1 cellular context compared by ENCODE assay signal in the genomic region with DNA sequence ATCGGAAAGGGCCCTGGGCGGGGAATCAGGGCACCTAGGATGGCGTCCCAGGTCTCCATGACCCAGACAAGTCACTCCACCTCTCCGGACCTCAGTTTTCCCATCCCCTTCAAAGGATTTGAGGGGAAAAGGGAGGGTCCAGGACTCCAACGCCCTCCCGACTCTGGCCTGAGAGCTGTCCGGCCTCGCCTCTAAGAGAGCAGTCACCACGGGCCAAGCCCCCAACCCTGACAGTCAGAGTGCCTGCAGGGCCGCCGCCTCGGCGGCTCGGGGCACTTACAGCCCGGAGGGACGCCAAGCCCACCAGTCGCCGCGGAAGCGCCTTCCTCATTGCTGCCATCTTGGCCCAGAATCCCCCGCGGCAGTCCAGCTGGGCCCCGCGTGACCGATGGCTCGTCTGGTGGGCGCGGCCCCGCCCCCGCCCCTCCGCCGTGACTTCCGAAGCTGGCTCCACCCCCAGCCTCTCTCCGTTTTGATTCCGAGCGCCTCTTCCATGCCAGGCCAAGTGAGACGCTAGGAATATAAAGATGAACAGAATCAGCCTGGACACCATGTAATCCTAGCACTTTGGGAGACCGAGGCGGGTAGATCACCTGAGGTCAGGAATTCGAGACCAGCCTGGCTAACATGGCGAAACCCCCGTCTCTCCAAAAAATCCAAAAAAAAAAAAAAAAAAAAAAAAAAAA.
A peak's percentile ranks its signal among the peaks of the same experiment; 100 is the strongest.
TF ChIP-seq lines count a peak whose summit lies in the region.

A gene (minus strand): TSS at position 354 of the 686 bp plus-strand sequence. CDS start 14 bp downstream, at position 340.

TF ChIP-seq in GM12878, 131 proteins besides CTCF, POLR2A, EP300 and RAD21 (continued from another document and continues in another):
- TF ChIP-seq, protein P1, sequence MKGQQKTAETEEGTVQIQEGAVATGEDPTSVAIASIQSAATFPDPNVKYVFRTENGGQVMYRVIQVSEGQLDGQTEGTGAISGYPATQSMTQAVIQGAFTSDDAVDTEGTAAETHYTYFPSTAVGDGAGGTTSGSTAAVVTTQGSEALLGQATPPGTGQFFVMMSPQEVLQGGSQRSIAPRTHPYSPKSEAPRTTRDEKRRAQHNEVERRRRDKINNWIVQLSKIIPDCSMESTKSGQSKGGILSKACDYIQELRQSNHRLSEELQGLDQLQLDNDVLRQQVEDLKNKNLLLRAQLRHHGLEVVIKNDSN (IDR thresholded peaks at IDR 0.05; ENCODE audit: borderline replicate concordance, extremely low read length, insufficient read depth, low read depth, low read length) = peak; percentile 93
- TF ChIP-seq IKZF1 (conservative IDR thresholded peaks at IDR 0.05) (peak; percentile 65), PML (IDR thresholded peaks at IDR 0.05; ENCODE audit: low read length) (peak; percentile 71; the same call in 1 of the 2 replicates), CREB1 (IDR thresholded peaks at IDR 0.05; ENCODE audit: low read depth) (peak; percentile 69), NFIC (IDR thresholded peaks at IDR 0.05; ENCODE audit: low read depth, low read length) (no peak), POU2F2 (IDR thresholded peaks at IDR 0.05; ENCODE audit: borderline replicate concordance, low read depth, low read length) (peak; percentile 86; the same call in 2 of the 3 replicates), IRF4 (IDR thresholded peaks at IDR 0.05; ENCODE audit: low read depth, low read length) (0 out of 2 replicates have a peak, but pooled peaks have one; percentile 29), ESRRA (IDR thresholded peaks at IDR 0.05; ENCODE audit: low read length) (no peak), SPI1 (IDR thresholded peaks at IDR 0.05; ENCODE audit: borderline replicate concordance, insufficient read depth, low read depth, low read length) (peak; percentile 40; the same call in 1 of the 2 replicates), PAX5 (IDR thresholded peaks at IDR 0.05; ENCODE audit: borderline replicate concordance, low read depth, low read length) (peak; percentile 13; the same call in 1 of the 2 replicates), BHLHE40 (IDR thresholded peaks at IDR 0.05; ENCODE audit: borderline replicate concordance in 1 of 2, low read depth in 2 of 2, low read length in 1 of 2) (peak; percentile 83 to 93), NR2F1 (conservative IDR thresholded peaks at IDR 0.05) (0 out of 2 replicates have a peak, but pooled peaks have one; percentile 17), SMARCA5 (IDR thresholded peaks at IDR 0.05) (peak; percentile 76; the same call in 1 of the 2 replicates), TAF1 (IDR thresholded peaks at IDR 0.05; ENCODE audit: borderline replicate concordance, low read depth, low read length) (peak; percentile 98), TBL1XR1 (IDR thresholded peaks at IDR 0.05; ENCODE audit: low read depth, low read length) (0 out of 2 replicates have a peak, but pooled peaks have one; percentile 30), TCF3 (IDR thresholded peaks at IDR 0.05; ENCODE audit: borderline replicate concordance, insufficient read depth, low read depth, low read length) (peak; percentile 97), GABPA (IDR thresholded peaks at IDR 0.05; ENCODE audit: low read depth) (no peak), EZH2 (IDR thresholded peaks at IDR 0.05; ENCODE audit: borderline replicate concordance, control insufficient read depth, low read depth, low read length) (no peak), RB1 (IDR thresholded peaks at IDR 0.05; ENCODE audit: borderline replicate concordance) (peak; percentile 65; the same call in 1 of the 2 replicates), RELA (IDR thresholded peaks at IDR 0.05; ENCODE audit: borderline replicate concordance, partially characterized antibody) (peak; percentile 48), SRF (IDR thresholded peaks at IDR 0.05; ENCODE audit: low read depth in 2 of 2, low read length in 2 of 2) (0 out of 4 replicates have a peak, but pooled peaks of 1 of the 2 experiments have one; percentile 43), BACH1 (IDR thresholded peaks at IDR 0.05; ENCODE audit: borderline replicate concordance) (peak; percentile 80), MXI1 (IDR thresholded peaks at IDR 0.05; ENCODE audit: low read depth, low read length) (peak; percentile 79; the same call in 1 of the 2 replicates), GATAD2B (conservative IDR thresholded peaks at IDR 0.05; ENCODE audit: low read depth) (peak; percentile 66; the same call in 1 of the 2 replicates), HCFC1 (IDR thresholded peaks at IDR 0.05; ENCODE audit: low read length) (peak; percentile 65), NBN (IDR thresholded peaks at IDR 0.05) (peak; percentile 76; the same call in 1 of the 2 replicates), SP1 (IDR thresholded peaks at IDR 0.05; ENCODE audit: low read depth, low read length) (peak; percentile 52), DPF2 (IDR thresholded peaks at IDR 0.05) (peak; percentile 28; the same call in 1 of the 2 replicates), POLR2AphosphoS2 (IDR thresholded peaks at IDR 0.05; ENCODE audit: low read depth, low read length) (peak; percentile 84)
- TF ChIP-seq, protein P2, sequence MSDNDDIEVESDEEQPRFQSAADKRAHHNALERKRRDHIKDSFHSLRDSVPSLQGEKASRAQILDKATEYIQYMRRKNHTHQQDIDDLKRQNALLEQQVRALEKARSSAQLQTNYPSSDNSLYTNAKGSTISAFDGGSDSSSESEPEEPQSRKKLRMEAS (IDR thresholded peaks at IDR 0.05; ENCODE audit: low read depth, low read length) = peak; percentile 65; the same call in 1 of the 2 replicates
- TF ChIP-seq, protein P3, sequence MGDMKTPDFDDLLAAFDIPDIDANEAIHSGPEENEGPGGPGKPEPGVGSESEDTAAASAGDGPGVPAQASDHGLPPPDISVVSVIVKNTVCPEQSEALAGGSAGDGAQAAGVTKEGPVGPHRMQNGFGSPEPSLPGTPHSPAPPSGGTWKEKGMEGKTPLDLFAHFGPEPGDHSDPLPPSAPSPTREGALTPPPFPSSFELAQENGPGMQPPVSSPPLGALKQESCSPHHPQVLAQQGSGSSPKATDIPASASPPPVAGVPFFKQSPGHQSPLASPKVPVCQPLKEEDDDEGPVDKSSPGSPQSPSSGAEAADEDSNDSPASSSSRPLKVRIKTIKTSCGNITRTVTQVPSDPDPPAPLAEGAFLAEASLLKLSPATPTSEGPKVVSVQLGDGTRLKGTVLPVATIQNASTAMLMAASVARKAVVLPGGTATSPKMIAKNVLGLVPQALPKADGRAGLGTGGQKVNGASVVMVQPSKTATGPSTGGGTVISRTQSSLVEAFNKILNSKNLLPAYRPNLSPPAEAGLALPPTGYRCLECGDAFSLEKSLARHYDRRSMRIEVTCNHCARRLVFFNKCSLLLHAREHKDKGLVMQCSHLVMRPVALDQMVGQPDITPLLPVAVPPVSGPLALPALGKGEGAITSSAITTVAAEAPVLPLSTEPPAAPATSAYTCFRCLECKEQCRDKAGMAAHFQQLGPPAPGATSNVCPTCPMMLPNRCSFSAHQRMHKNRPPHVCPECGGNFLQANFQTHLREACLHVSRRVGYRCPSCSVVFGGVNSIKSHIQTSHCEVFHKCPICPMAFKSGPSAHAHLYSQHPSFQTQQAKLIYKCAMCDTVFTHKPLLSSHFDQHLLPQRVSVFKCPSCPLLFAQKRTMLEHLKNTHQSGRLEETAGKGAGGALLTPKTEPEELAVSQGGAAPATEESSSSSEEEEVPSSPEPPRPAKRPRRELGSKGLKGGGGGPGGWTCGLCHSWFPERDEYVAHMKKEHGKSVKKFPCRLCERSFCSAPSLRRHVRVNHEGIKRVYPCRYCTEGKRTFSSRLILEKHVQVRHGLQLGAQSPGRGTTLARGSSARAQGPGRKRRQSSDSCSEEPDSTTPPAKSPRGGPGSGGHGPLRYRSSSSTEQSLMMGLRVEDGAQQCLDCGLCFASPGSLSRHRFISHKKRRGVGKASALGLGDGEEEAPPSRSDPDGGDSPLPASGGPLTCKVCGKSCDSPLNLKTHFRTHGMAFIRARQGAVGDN (IDR thresholded peaks at IDR 0.05) = peak; percentile 65; the same call in 1 of the 2 replicates
- TF ChIP-seq, protein P4, sequence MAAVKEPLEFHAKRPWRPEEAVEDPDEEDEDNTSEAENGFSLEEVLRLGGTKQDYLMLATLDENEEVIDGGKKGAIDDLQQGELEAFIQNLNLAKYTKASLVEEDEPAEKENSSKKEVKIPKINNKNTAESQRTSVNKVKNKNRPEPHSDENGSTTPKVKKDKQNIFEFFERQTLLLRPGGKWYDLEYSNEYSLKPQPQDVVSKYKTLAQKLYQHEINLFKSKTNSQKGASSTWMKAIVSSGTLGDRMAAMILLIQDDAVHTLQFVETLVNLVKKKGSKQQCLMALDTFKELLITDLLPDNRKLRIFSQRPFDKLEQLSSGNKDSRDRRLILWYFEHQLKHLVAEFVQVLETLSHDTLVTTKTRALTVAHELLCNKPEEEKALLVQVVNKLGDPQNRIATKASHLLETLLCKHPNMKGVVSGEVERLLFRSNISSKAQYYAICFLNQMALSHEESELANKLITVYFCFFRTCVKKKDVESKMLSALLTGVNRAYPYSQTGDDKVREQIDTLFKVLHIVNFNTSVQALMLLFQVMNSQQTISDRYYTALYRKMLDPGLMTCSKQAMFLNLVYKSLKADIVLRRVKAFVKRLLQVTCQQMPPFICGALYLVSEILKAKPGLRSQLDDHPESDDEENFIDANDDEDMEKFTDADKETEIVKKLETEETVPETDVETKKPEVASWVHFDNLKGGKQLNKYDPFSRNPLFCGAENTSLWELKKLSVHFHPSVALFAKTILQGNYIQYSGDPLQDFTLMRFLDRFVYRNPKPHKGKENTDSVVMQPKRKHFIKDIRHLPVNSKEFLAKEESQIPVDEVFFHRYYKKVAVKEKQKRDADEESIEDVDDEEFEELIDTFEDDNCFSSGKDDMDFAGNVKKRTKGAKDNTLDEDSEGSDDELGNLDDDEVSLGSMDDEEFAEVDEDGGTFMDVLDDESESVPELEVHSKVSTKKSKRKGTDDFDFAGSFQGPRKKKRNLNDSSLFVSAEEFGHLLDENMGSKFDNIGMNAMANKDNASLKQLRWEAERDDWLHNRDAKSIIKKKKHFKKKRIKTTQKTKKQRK (IDR thresholded peaks at IDR 0.05; ENCODE audit: low read depth, low read length) = no peak
- TF ChIP-seq, protein P5, sequence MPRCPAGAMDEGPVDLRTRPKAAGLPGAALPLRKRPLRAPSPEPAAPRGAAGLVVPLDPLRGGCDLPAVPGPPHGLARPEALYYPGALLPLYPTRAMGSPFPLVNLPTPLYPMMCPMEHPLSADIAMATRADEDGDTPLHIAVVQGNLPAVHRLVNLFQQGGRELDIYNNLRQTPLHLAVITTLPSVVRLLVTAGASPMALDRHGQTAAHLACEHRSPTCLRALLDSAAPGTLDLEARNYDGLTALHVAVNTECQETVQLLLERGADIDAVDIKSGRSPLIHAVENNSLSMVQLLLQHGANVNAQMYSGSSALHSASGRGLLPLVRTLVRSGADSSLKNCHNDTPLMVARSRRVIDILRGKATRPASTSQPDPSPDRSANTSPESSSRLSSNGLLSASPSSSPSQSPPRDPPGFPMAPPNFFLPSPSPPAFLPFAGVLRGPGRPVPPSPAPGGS (IDR thresholded peaks at IDR 0.05; ENCODE audit: borderline replicate concordance, insufficient read depth, low read depth, low read length, poor library complexity, severe bottlenecking) = peak; percentile 21
- TF ChIP-seq, protein P6, sequence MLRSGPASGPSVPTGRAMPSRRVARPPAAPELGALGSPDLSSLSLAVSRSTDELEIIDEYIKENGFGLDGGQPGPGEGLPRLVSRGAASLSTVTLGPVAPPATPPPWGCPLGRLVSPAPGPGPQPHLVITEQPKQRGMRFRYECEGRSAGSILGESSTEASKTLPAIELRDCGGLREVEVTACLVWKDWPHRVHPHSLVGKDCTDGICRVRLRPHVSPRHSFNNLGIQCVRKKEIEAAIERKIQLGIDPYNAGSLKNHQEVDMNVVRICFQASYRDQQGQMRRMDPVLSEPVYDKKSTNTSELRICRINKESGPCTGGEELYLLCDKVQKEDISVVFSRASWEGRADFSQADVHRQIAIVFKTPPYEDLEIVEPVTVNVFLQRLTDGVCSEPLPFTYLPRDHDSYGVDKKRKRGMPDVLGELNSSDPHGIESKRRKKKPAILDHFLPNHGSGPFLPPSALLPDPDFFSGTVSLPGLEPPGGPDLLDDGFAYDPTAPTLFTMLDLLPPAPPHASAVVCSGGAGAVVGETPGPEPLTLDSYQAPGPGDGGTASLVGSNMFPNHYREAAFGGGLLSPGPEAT (IDR thresholded peaks at IDR 0.05; ENCODE audit: low read depth) = peak; percentile 96
- TF ChIP-seq, protein P7, sequence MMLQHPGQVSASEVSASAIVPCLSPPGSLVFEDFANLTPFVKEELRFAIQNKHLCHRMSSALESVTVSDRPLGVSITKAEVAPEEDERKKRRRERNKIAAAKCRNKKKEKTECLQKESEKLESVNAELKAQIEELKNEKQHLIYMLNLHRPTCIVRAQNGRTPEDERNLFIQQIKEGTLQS (IDR thresholded peaks at IDR 0.05; ENCODE audit: borderline replicate concordance, extremely low read depth, low read depth, low read length) = peak; percentile 79
- TF ChIP-seq, protein P8, sequence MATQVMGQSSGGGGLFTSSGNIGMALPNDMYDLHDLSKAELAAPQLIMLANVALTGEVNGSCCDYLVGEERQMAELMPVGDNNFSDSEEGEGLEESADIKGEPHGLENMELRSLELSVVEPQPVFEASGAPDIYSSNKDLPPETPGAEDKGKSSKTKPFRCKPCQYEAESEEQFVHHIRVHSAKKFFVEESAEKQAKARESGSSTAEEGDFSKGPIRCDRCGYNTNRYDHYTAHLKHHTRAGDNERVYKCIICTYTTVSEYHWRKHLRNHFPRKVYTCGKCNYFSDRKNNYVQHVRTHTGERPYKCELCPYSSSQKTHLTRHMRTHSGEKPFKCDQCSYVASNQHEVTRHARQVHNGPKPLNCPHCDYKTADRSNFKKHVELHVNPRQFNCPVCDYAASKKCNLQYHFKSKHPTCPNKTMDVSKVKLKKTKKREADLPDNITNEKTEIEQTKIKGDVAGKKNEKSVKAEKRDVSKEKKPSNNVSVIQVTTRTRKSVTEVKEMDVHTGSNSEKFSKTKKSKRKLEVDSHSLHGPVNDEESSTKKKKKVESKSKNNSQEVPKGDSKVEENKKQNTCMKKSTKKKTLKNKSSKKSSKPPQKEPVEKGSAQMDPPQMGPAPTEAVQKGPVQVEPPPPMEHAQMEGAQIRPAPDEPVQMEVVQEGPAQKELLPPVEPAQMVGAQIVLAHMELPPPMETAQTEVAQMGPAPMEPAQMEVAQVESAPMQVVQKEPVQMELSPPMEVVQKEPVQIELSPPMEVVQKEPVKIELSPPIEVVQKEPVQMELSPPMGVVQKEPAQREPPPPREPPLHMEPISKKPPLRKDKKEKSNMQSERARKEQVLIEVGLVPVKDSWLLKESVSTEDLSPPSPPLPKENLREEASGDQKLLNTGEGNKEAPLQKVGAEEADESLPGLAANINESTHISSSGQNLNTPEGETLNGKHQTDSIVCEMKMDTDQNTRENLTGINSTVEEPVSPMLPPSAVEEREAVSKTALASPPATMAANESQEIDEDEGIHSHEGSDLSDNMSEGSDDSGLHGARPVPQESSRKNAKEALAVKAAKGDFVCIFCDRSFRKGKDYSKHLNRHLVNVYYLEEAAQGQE (IDR thresholded peaks at IDR 0.05; ENCODE audit: low read depth, low read length) = 0 out of 2 replicates have a peak, but pooled peaks have one; percentile 37
